In the genomic region with DNA sequence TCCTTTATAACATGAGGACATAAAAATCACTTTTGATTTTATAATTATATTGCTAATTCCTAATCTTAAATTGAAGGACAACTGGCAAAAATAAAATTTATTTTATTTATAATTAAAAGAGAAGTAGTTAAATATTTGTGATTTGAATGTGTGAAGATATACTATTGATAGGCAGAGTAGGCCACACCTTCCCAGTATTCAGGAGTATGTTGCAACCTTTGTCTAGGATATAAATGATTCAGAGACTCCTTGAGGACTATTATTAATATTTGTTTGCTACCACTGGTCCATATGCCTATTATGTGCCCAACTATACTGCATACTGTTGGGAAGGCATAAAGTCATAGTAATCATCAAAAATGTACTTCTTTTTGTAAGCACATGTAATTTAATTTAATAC, we compare ENCODE assay signal across 23 cellular contexts.
"Had no signal": no experiment of that assay in that cellular context is flagged by ENCODE, and none has a peak within 500 bp of the region (broad histone marks: within the 10 kb centered on the region; RNA-seq: fewer than 3 reads in every experiment).

No MANE protein-coding gene starts in this region.

- ATAC-seq: HepG2, Panc1, PC-3 had no signal

- H3K4me2 ChIP-seq: SK-N-SH had no signal

- H3K9me3 ChIP-seq: SK-N-SH had no signal

- H3K27ac ChIP-seq: RWPE1 had no signal

- DNase-seq: KBM-7; NCI-H1092; NCI-H1105 treated with DMSO at 0.1 percent for 48 hours; NCI-H1417 treated with DMSO at 0.1 percent for 48 hours; NCI-H146; NCI-H1694 treated with DMSO at 0.1 percent for 48 hours; NCI-H2029; NCI-H2081 treated with DMSO at 0.1 percent for 48 hours; NCI-H2171; NCI-H226; NCI-H446; NCI-H510A; NCI-H524 treated with DMSO at 0.1 percent for 48 hours; NCI-H69; NCI-H774; NK-92 treated with Interleukin-12 subunit alpha and Interleukin-12 subunit beta, amount 100 ng/mL, for 24 hours; PC-3; SHP77; SK-N-SH; SW 1271 had no signal

- FAIRE-seq: HepG2 had no signal

- H3K9ac ChIP-seq: SK-N-SH had no signal
